ENCODE assay signal across 8 cellular contexts in the genomic region with DNA sequence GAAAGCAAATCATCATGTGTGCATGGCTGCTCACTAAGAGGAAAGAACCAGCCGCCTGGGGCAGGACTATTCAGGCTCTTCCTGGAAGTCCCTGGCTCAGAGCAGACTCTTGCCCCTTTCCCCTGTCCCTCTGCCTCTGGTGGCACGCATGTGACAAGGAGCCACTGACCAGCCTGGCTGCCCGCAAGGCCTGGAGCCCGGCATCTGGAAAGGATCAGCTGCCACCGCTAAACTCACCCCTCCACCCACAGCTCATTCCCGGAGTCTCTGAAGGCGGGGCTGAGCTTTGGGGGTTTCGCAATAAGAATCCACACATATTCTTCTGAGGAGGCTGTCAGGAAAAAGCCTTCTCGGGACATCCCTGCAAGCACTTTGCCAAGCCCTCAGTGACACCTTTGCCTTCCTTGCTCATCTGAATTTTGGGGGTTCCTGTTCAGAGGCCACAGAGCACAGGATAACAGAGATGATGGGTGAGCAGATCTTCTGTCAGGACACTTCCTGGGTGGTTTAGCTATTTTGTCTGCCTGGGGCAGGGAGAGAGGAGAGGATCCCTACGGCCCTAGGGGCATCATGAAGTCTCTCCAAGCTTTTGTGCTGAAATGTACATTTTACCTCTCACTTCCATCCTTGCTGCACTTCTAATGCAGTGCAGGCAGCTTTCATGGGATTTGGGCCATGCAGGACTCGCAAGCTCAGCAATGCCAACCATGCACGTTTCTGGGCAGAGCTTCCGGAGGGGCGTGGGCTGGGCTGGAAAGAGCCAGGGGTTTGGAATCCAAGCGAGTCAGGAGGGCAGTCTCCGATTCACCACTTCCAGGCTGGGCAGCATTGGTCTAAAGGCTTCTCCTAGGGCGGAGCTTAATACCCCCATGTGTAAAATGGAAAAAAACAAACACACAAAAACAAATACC.
DNase-seq lines count a peak whose midpoint lies in the region; ATAC-seq and TF ChIP-seq lines count a peak whose summit lies in the region.

No MANE protein-coding gene starts in this region.

- peak overlapping the region; percentile 39 to 78 (median 51) for H3K4me2 ChIP-seq in BLaER1 treated with 17β-estradiol and CSF1 and Interleukin-3, amounts not matched to agents 10 nM and 100 nM

- H3K4me1 Mint-ChIP-seq in endodermal cell: peaks cover 25% of the 10 kb centered on the region
- peaks cover 5% of the 10 kb centered on the region for H3K4me1 Mint-ChIP-seq in activated CD4-positive, alpha-beta T cell treated with anti-CD3 and anti-CD28 coated beads for 36 hours

- no peak overlapping the region for H3K4me3 ChIP-seq in BLaER1 treated with 17β-estradiol and CSF1 and Interleukin-3, amounts not matched to agents 10 nM and 100 nM
- H3K4me3 ChIP-seq in endodermal cell (ENCODE audit: low read length): no peak overlapping the region

- peak overlapping the region in 3 of 11 experiments; percentile 26 to 37 (median 27); a peak in 5 of 22 replicates for H3K9ac ChIP-seq in BLaER1 treated with 17β-estradiol and CSF1 and Interleukin-3, amounts not matched to agents 10 nM and 100 nM
- H3K9ac ChIP-seq in endodermal cell (ENCODE audit: extremely low read depth, low read length, poor library complexity, severe bottlenecking): no peak overlapping the region

- no peak for TF ChIP-seq CTCF in endodermal cell (conservative IDR thresholded peaks at IDR 0.05)

- peaks cover 20 to 25% (median 21%) of the 10 kb centered on the region in 10 experiments for H3K4me1 ChIP-seq in BLaER1 treated with 17β-estradiol and CSF1 and Interleukin-3, amounts not matched to agents 10 nM and 100 nM
- H3K4me1 ChIP-seq in endodermal cell (ENCODE audit: control insufficient read depth, insufficient read depth, low read length): no peaks in the 10 kb centered on the region

- CTCF ChIA-PET in activated CD4-positive, alpha-beta T cell treated with anti-CD3 and anti-CD28 coated beads for 36 hours (lab: Charles Lee): interaction anchor here (1.2 kb wide), 1 partner anchor 27 kb away, joined by 4 read pairs; no protein-coding TSS in a partner anchor

- POLR2A ChIA-PET in activated CD4-positive, alpha-beta T cell treated with anti-CD3 and anti-CD28 coated beads for 36 hours (lab: Charles Lee): no interaction called here

- 49 to 53% methylated on average over 6 to 16 of the region's 17 CpGs for WGBS in endodermal cell (ENCODE audit: insufficient coverage in 1 of 2, insufficient read length in 1 of 2), 2 experiments

- H3K36me3 ChIP-seq in BLaER1 treated with 17β-estradiol and CSF1 and Interleukin-3, amounts not matched to agents 10 nM and 100 nM: no peaks in the 10 kb centered on the region
- no peaks in the 10 kb centered on the region for H3K36me3 ChIP-seq in endodermal cell (ENCODE audit: control insufficient read depth, insufficient read depth, low read length)

- intact Hi-C loops in activated CD4-positive, alpha-beta T cell treated with anti-CD3 and anti-CD28 coated beads for 36 hours (cut with DNase I, micrococcal nuclease): no loop called here

- peaks cover 6% of the 10 kb centered on the region for H3K9me3 Mint-ChIP-seq in endodermal cell
- H3K9me3 Mint-ChIP-seq in activated CD4-positive, alpha-beta T cell treated with anti-CD3 and anti-CD28 coated beads for 36 hours (ENCODE audit: low read depth): no peaks in the 10 kb centered on the region

- no peaks in the 10 kb centered on the region for H4K20me1 ChIP-seq in BLaER1 treated with 17β-estradiol and CSF1 and Interleukin-3, amounts not matched to agents 10 nM and 100 nM

- ATAC-seq in stimulated activated naive CD8-positive, alpha-beta T cell treated with anti-CD3 and anti-CD28 coated beads, Interleukin-15, Interleukin-2, amounts not matched to agents 100 U/mL and 50 U/mL, for 24 hours: no peak
- ATAC-seq in activated CD4-positive, alpha-beta T cell treated with anti-CD3 and anti-CD28 coated beads for 36 hours: no peak

- H3K9me3 ChIP-seq in BLaER1 treated with 17β-estradiol and CSF1 and Interleukin-3, amounts not matched to agents 10 nM and 100 nM (replicated peaks in 1 of 11): peaks cover 0 to 14% (median 7%) of the 10 kb centered on the region in 11 experiments; a peak in 17 of 22 replicates
- H3K9me3 ChIP-seq in endodermal cell (ENCODE audit: control insufficient read depth, low read length): peaks cover 5% of the 10 kb centered on the region

- H3K27ac Mint-ChIP-seq in endodermal cell: no peak overlapping the region
- H3K27ac Mint-ChIP-seq in activated CD4-positive, alpha-beta T cell treated with anti-CD3 and anti-CD28 coated beads for 36 hours: no peak overlapping the region

- no peak overlapping the region for H3K4me3 Mint-ChIP-seq in endodermal cell
- H3K4me3 Mint-ChIP-seq in activated CD4-positive, alpha-beta T cell treated with anti-CD3 and anti-CD28 coated beads for 36 hours: no peak overlapping the region

- no peaks in the 10 kb centered on the region for H3K36me3 Mint-ChIP-seq in endodermal cell (ENCODE audit: low read depth)
- H3K36me3 Mint-ChIP-seq in activated CD4-positive, alpha-beta T cell treated with anti-CD3 and anti-CD28 coated beads for 36 hours (ENCODE audit: low read depth): no peaks in the 10 kb centered on the region

- no peaks in the 10 kb centered on the region for H3K27me3 ChIP-seq in BLaER1 treated with 17β-estradiol and CSF1 and Interleukin-3, amounts not matched to agents 10 nM and 100 nM
- H3K27me3 ChIP-seq in endodermal cell (ENCODE audit: control insufficient read depth, insufficient read depth, low read length, poor library complexity, severe bottlenecking): no peaks in the 10 kb centered on the region

- H3K27ac ChIP-seq in BLaER1 treated with 17β-estradiol and CSF1 and Interleukin-3, amounts not matched to agents 10 nM and 100 nM: peak overlapping the region in 5 of 11 experiments; percentile 16 to 44 (median 36); a peak in 7 of 22 replicates
- no peak overlapping the region for H3K27ac ChIP-seq in endodermal cell (ENCODE audit: low read depth, low read length)

- peak; percentile 92 for DNase-seq in NCI-H226
- DNase-seq in endodermal cell: peak; percentile 95
- DNase-seq in midbrain (lab: John Stamatoyannopoulos, UW): peak; percentile 10
- DNase-seq in NCI-H2081 treated with DMSO at 0.1 percent for 48 hours (lab: John Stamatoyannopoulos, UW): no peak
- DNase-seq in stimulated activated naive CD8-positive, alpha-beta T cell treated with anti-CD3 and anti-CD28 coated beads, Interleukin-15, Interleukin-2, amounts not matched to agents 100 U/mL and 50 U/mL, for 24 hours: no peak
- DNase-seq in activated CD4-positive, alpha-beta T cell treated with anti-CD3 and anti-CD28 coated beads for 36 hours: no peak
- DNase-seq in activated effector memory CD4-positive, alpha-beta T cell treated with anti-CD3 and anti-CD28 coated beads, Interleukin-2, amount 50 U/mL, for 16 hours: no peak

- no peaks in the 10 kb centered on the region for H3K27me3 Mint-ChIP-seq in endodermal cell (ENCODE audit: insufficient read depth)
- H3K27me3 Mint-ChIP-seq in activated CD4-positive, alpha-beta T cell treated with anti-CD3 and anti-CD28 coated beads for 36 hours: no peaks in the 10 kb centered on the region

Comparison
In these comparisons a context has a peak if more than half of its experiments do, and no peak if none do; other contexts are left out.
1. DNase-seq: peak in NCI-H226 (single experiment), endodermal cell (single experiment) and midbrain (single experiment); none in NCI-H2081 treated with DMSO at 0.1 percent for 48 hours (single experiment), stimulated activated naive CD8-positive, alpha-beta T cell treated with anti-CD3 and anti-CD28 coated beads, Interleukin-15, Interleukin-2, amounts not matched to agents 100 U/mL and 50 U/mL, for 24 hours (single experiment), activated CD4-positive, alpha-beta T cell treated with anti-CD3 and anti-CD28 coated beads for 36 hours (single experiment) and activated effector memory CD4-positive, alpha-beta T cell treated with anti-CD3 and anti-CD28 coated beads, Interleukin-2, amount 50 U/mL, for 16 hours (single experiment).